In the genomic region with DNA sequence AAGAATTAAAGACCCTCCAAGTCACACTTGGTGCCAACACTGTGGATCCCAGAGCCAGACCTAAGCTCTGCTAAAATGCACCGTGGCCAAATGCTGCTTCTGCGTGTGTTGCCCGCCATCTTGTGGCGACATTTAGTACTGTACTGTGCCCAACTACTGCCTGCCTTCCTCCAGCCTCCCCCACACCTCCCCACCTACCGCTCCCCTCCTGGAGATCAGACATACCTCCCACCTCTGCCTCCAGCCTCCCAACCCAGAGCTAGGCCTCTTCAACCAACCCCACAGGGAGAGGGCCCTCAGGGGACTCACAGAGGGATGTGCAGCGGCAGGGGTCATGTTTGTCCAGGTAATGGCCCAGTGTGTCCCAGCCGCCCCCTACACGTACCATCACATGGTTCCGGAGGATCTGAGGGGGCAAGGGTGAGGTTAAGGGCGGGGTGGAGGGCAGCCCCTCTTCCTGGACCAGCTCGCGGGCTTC, we compare ENCODE assay signal across 8 cellular contexts. TPM values are rescaled to one million over a fixed set of nuclear protein-coding genes. Genes with fewer than 3 reads are reported as not detected.
DNase-seq lines count a peak whose midpoint lies in the region; ATAC-seq and TF ChIP-seq lines count a peak whose summit lies in the region.

No MANE protein-coding gene starts in this region.

- H3K9me3 ChIP-seq in left ventricle myocardium inferior (replicated peaks): no peaks in the 10 kb centered on the region

- no peaks in the 10 kb centered on the region for H3K36me3 ChIP-seq in left ventricle myocardium inferior

- peak; percentile 70 for ATAC-seq in activated naive CD8-positive, alpha-beta T cell treated with anti-CD3 and anti-CD28 coated beads, Interleukin-2, amount 50 U/mL, for 24 hours
- ATAC-seq in GM19324 (IDR thresholded peaks at IDR 0.05; ENCODE audit: low FRiP score, unreplicated experiment) (no peak), GM21723 (IDR thresholded peaks at IDR 0.05; ENCODE audit: unreplicated experiment) (no peak)

- no peak overlapping the region for H3K27ac Mint-ChIP-seq in activated naive CD8-positive, alpha-beta T cell treated with anti-CD3 and anti-CD28 coated beads, Interleukin-2, amount 50 U/mL, for 24 hours

- H3K4me3 ChIP-seq in NB4 (ENCODE audit: low read depth, low read length) (no peak overlapping the region), left ventricle myocardium inferior (no peak overlapping the region), retinal pigment epithelial cell (ENCODE audit: low read length) (no peak overlapping the region)

- TF ChIP-seq POLR2A in NB4 (IDR thresholded peaks at IDR 0.05; ENCODE audit: extremely low read depth, insufficient read length): no peak

- H3K36me3 Mint-ChIP-seq in activated naive CD8-positive, alpha-beta T cell treated with anti-CD3 and anti-CD28 coated beads, Interleukin-2, amount 50 U/mL, for 24 hours (ENCODE audit: low read depth): no peaks in the 10 kb centered on the region

- no peaks in the 10 kb centered on the region for H3K9me3 Mint-ChIP-seq in activated naive CD8-positive, alpha-beta T cell treated with anti-CD3 and anti-CD28 coated beads, Interleukin-2, amount 50 U/mL, for 24 hours

- H3K27me3 Mint-ChIP-seq in activated naive CD8-positive, alpha-beta T cell treated with anti-CD3 and anti-CD28 coated beads, Interleukin-2, amount 50 U/mL, for 24 hours: peaks cover 45% of the 10 kb centered on the region

- no peak overlapping the region for H3K4me3 Mint-ChIP-seq in activated naive CD8-positive, alpha-beta T cell treated with anti-CD3 and anti-CD28 coated beads, Interleukin-2, amount 50 U/mL, for 24 hours

- intact Hi-C loops in left ventricle myocardium inferior (cut with micrococcal nuclease): loop anchor here (5.0 kb wide), 1 partner anchor 135 kb away; no protein-coding TSS in a partner anchor

- DNase-seq in NB4 (ENCODE audit: low read depth) (peak; percentile 82), SW480 (ENCODE audit: low spot score) (peak; percentile 68), left ventricle myocardium inferior (peak; percentile 67), retinal pigment epithelial cell (ENCODE audit: low read depth) (peak; percentile 25)
- peak; percentile 86 for DNase-seq in activated naive CD8-positive, alpha-beta T cell treated with anti-CD3 and anti-CD28 coated beads, Interleukin-2, amount 50 U/mL, for 24 hours

- peaks cover 97% of the 10 kb centered on the region for H3K27me3 ChIP-seq in left ventricle myocardium inferior (ENCODE audit: low read depth)

- H3K4me1 Mint-ChIP-seq in activated naive CD8-positive, alpha-beta T cell treated with anti-CD3 and anti-CD28 coated beads, Interleukin-2, amount 50 U/mL, for 24 hours: peaks cover 26% of the 10 kb centered on the region

- peaks cover 24% of the 10 kb centered on the region for H3K4me1 ChIP-seq in left ventricle myocardium inferior

- peak; percentile 10 for TF ChIP-seq CTCF in GM12801 (IDR thresholded peaks at IDR 0.05; ENCODE audit: extremely low read depth, insufficient read length)
- peak; percentile 83 for TF ChIP-seq CTCF in NB4 (IDR thresholded peaks at IDR 0.05; ENCODE audit: low read depth, low read length)
- peak; percentile 90 for TF ChIP-seq CTCF in left ventricle myocardium inferior (IDR thresholded peaks at IDR 0.05; ENCODE audit: borderline replicate concordance)
- peak; percentile 81 for TF ChIP-seq CTCF in retinal pigment epithelial cell (conservative IDR thresholded peaks at IDR 0.05; ENCODE audit: low read depth, low read length)

- no peak overlapping the region for H3K27ac ChIP-seq in left ventricle myocardium inferior (replicated peaks)

RNA-seq across cellular contexts. Expression of a gene that starts 5.5 kb away (rescaled TPM):
- 0.08 TPM for total RNA-seq in left ventricle myocardium inferior

RNA-seq across cellular contexts. Expression of a gene that starts 13.1 kb away (rescaled TPM):
- total RNA-seq in left ventricle myocardium inferior: not detected

RNA-seq across cellular contexts. Expression of a gene that starts 16.1 kb away (rescaled TPM):
- total RNA-seq in left ventricle myocardium inferior: 18.4 TPM

RNA-seq across cellular contexts. Expression of a gene that starts 47.9 kb away (rescaled TPM):
- 3.0 TPM for total RNA-seq in left ventricle myocardium inferior

Comparison
In these comparisons a context has a peak if more than half of its experiments do, and no peak if none do; other contexts are left out.
1. CTCF ChIP-seq: peak in every context shown above with its lines; median percentile 90 in left ventricle myocardium inferior; 83 in NB4; 81 in retinal pigment epithelial cell; 10 in GM12801.
2. DNase-seq: peak in every context shown above with its lines; median percentile 86 in activated naive CD8-positive, alpha-beta T cell treated with anti-CD3 and anti-CD28 coated beads, Interleukin-2, amount 50 U/mL, for 24 hours; 82 in NB4; 68 in SW480; 67 in left ventricle myocardium inferior; 25 in retinal pigment epithelial cell.